Comparison of ENCODE assay signal across 15 cellular contexts in genomic region chr15:85280203-85280602, GRCh38.
DNase-seq lines count a peak whose midpoint lies in the region; ATAC-seq and TF ChIP-seq lines count a peak whose summit lies in the region.
"Had no signal": no experiment of that assay in that cellular context is flagged by ENCODE, and none has a peak within 500 bp of the region (broad histone marks: within the 10 kb centered on the region; RNA-seq: fewer than 3 reads in every experiment).

No MANE protein-coding gene starts in this region.

- DNase-seq in GM13977 (ENCODE audit: low spot score) (peak; percentile 57), islet precursor cell (peak; percentile 4), CD14-positive monocyte (ENCODE audit: low spot score) (no peak), NCI-H2081 (lab: John Stamatoyannopoulos, UW) (no peak)
- no peak for DNase-seq in activated CD4-positive, alpha-beta T cell treated with anti-CD3 and anti-CD28 coated beads for 1 hour
- DNase-seq: activated CD4-positive, alpha-beta T cell treated with anti-CD3 and anti-CD28 coated beads, Interleukin-2, amount 10 ng/mL, durations not matched to agents 7 days and 5 days; activated CD8-positive, alpha-beta memory T cell treated with anti-CD3 and anti-CD28 coated beads, Interleukin-2, amount 50 U/mL, for 48 hours; lower lobe of right lung; NCI-H524 treated with DMSO at 0.1 percent for 48 hours; SK-N-SH had no signal

- no peaks in the 10 kb centered on the region for H3K4me1 Mint-ChIP-seq in CD14-positive monocyte

- H3K27me3 Mint-ChIP-seq in CD14-positive monocyte (ENCODE audit: low read depth in 3 of 3), result peaks cover 1 to 2% (median 2%) of the 10 kb centered on the region in 3 donors
- H3K27me3 Mint-ChIP-seq: activated CD4-positive, alpha-beta T cell treated with anti-CD3 and anti-CD28 coated beads, Interleukin-2, amount 10 ng/mL, durations not matched to agents 7 days and 5 days had no signal

- in situ Hi-C loops in GM13977 (cut with MboI; ENCODE audit: low pct_unique_long_range_greater_than_20kb, low sequenced_read_pairs, unreplicated experiment), result loop anchor here (25.0 kb wide), 1 partner anchor 557 kb away; no protein-coding TSS in a partner anchor

- no peaks in the 10 kb centered on the region for H3K36me3 Mint-ChIP-seq in CD14-positive monocyte

- TF ChIP-seq CTCF in GM13977 (IDR thresholded peaks at IDR 0.05; ENCODE audit: extremely low read depth, insufficient read depth, missing control alignments), result no peak
- no peak for TF ChIP-seq CTCF in CD14-positive monocyte (IDR thresholded peaks at IDR 0.05)

- ATAC-seq in GM19395 (IDR thresholded peaks at IDR 0.05; ENCODE audit: unreplicated experiment) (peak; percentile 41), HG03175 (IDR thresholded peaks at IDR 0.05; ENCODE audit: unreplicated experiment) (peak; percentile 45), GM21576 (IDR thresholded peaks at IDR 0.05; ENCODE audit: unreplicated experiment) (no peak)
- ATAC-seq: HCT116, lower lobe of right lung had no signal

- H3K9me3 Mint-ChIP-seq in CD14-positive monocyte, result no peaks in the 10 kb centered on the region
- H3K9me3 Mint-ChIP-seq: activated CD4-positive, alpha-beta T cell treated with anti-CD3 and anti-CD28 coated beads, Interleukin-2, amount 10 ng/mL, durations not matched to agents 7 days and 5 days had no signal

- intact Hi-C loops in CD14-positive monocyte (cut with micrococcal nuclease), result no loop called here

- no peak overlapping the region for H3K27ac Mint-ChIP-seq in CD14-positive monocyte
- H3K27ac Mint-ChIP-seq: activated CD4-positive, alpha-beta T cell treated with anti-CD3 and anti-CD28 coated beads, Interleukin-2, amount 10 ng/mL, durations not matched to agents 7 days and 5 days; progenitor cell of endocrine pancreas had no signal

- no peak overlapping the region for H3K4me3 Mint-ChIP-seq in CD14-positive monocyte
- H3K4me3 Mint-ChIP-seq: activated CD4-positive, alpha-beta T cell treated with anti-CD3 and anti-CD28 coated beads, Interleukin-2, amount 10 ng/mL, durations not matched to agents 7 days and 5 days had no signal

Comparison
In these comparisons a context has a peak if more than half of its experiments do, and no peak if none do; other contexts are left out.
1. DNase-seq: peak in GM13977 (single experiment) and islet precursor cell (single experiment); none in CD14-positive monocyte (single experiment), activated CD4-positive, alpha-beta T cell treated with anti-CD3 and anti-CD28 coated beads for 1 hour (single experiment) and NCI-H2081 (0 of 2).